19 cellular contexts compared by ENCODE assay signal in genomic region chr11:111366560-111367410, GRCh38. TPM values are rescaled to one million over a fixed set of nuclear protein-coding genes. Genes with fewer than 3 reads are reported as not detected.
DNase-seq lines count a peak whose midpoint lies in the region; ATAC-seq, FAIRE-seq and TF ChIP-seq lines count a peak whose summit lies in the region.
"Had no signal": no experiment of that assay in that cellular context is flagged by ENCODE, and none has a peak within 500 bp of the region (broad histone marks: within the 10 kb centered on the region; RNA-seq: fewer than 3 reads in every experiment).

No MANE protein-coding gene starts in this region.

- H4K20me1 ChIP-seq in DOHH2 (ENCODE audit: control insufficient read depth, insufficient read depth, low read depth, low read length), result peaks cover 82% of the 10 kb centered on the region

- H3K27ac ChIP-seq in DOHH2 (ENCODE audit: low read depth, low read length) (peak overlapping the region; percentile 41), pancreas (peak overlapping the region; percentile 18 to 82 (median 62))

- no peaks in the 10 kb centered on the region for H3K27me3 Mint-ChIP-seq in activated T-helper 1 cell treated with anti-CD3 and anti-CD28 coated beads, Interleukin-12 subunit alpha, Interleukin-12 subunit beta, Interleukin-2, Interleukin-4 antibody, amounts not matched to agents 30 ng/mL and 10 ng/mL and 1 ng/mL, durations not matched to agents 14 hours and 24 hours and 36 hours (ENCODE audit: insufficient read depth)
- H3K27me3 Mint-ChIP-seq: activated CD4-positive, alpha-beta memory T cell treated with anti-CD3 and anti-CD28 coated beads, Interleukin-2, amount 10 ng/mL, durations not matched to agents 7 days and 5 days; naive thymus-derived CD8-positive, alpha-beta T cell had no signal

- TF ChIP-seq CTCF in DOHH2 (IDR thresholded peaks at IDR 0.05; ENCODE audit: low read depth, low read length, poor library complexity, severe bottlenecking) (no peak), pancreas (IDR thresholded peaks at IDR 0.05) (no peak)

- H3K27me3 ChIP-seq in DOHH2 (ENCODE audit: control insufficient read depth, low read length) (no peaks in the 10 kb centered on the region), pancreas (no peaks in the 10 kb centered on the region)
- H3K27me3 ChIP-seq: ovary had no signal

- H3K4me1 Mint-ChIP-seq in activated T-helper 1 cell treated with anti-CD3 and anti-CD28 coated beads, Interleukin-12 subunit alpha, Interleukin-12 subunit beta, Interleukin-2, Interleukin-4 antibody, amounts not matched to agents 30 ng/mL and 10 ng/mL and 1 ng/mL, durations not matched to agents 14 hours and 24 hours and 36 hours (ENCODE audit: low read depth), result peaks cover 60% of the 10 kb centered on the region
- H3K4me1 Mint-ChIP-seq: CD8-positive, alpha-beta memory T cell had no signal

- no peak overlapping the region for H3K4me3 Mint-ChIP-seq in activated T-helper 1 cell treated with anti-CD3 and anti-CD28 coated beads, Interleukin-12 subunit alpha, Interleukin-12 subunit beta, Interleukin-2, Interleukin-4 antibody, amounts not matched to agents 30 ng/mL and 10 ng/mL and 1 ng/mL, durations not matched to agents 14 hours and 24 hours and 36 hours
- H3K4me3 Mint-ChIP-seq: activated CD4-positive, alpha-beta memory T cell treated with anti-CD3 and anti-CD28 coated beads, Interleukin-2, amount 10 ng/mL, durations not matched to agents 7 days and 5 days; CD8-positive, alpha-beta memory T cell had no signal

- WGBS in pancreas, 2 donors, result 91 to 98% methylated on average over 8 of the region's 8 CpGs

- H3K36me3 ChIP-seq in DOHH2 (ENCODE audit: control insufficient read depth, low read length) (peaks cover 99% of the 10 kb centered on the region), pancreas (no peaks in the 10 kb centered on the region)
- H3K36me3 ChIP-seq: ovary had no signal

- H3K9me3 Mint-ChIP-seq in activated T-helper 1 cell treated with anti-CD3 and anti-CD28 coated beads, Interleukin-12 subunit alpha, Interleukin-12 subunit beta, Interleukin-2, Interleukin-4 antibody, amounts not matched to agents 30 ng/mL and 10 ng/mL and 1 ng/mL, durations not matched to agents 14 hours and 24 hours and 36 hours, result peaks cover 6% of the 10 kb centered on the region
- H3K9me3 Mint-ChIP-seq: CD8-positive, alpha-beta memory T cell had no signal

- peaks cover 100% of the 10 kb centered on the region for H3K79me2 ChIP-seq in DOHH2 (ENCODE audit: control insufficient read depth, low read length)

- H3K27ac Mint-ChIP-seq in activated T-helper 1 cell treated with anti-CD3 and anti-CD28 coated beads, Interleukin-12 subunit alpha, Interleukin-12 subunit beta, Interleukin-2, Interleukin-4 antibody, amounts not matched to agents 30 ng/mL and 10 ng/mL and 1 ng/mL, durations not matched to agents 14 hours and 24 hours and 36 hours, result peak overlapping the region; percentile 69
- H3K27ac Mint-ChIP-seq: activated CD4-positive, alpha-beta memory T cell treated with anti-CD3 and anti-CD28 coated beads, Interleukin-2, amount 10 ng/mL, durations not matched to agents 7 days and 5 days; CD8-positive, alpha-beta memory T cell had no signal

- intact Hi-C loops in activated T-helper 1 cell treated with anti-CD3 and anti-CD28 coated beads, Interleukin-12 subunit alpha, Interleukin-12 subunit beta, Interleukin-2, Interleukin-4 antibody, amounts not matched to agents 30 ng/mL and 10 ng/mL and 1 ng/mL, durations not matched to agents 14 hours and 24 hours and 36 hours (cut with micrococcal nuclease), result no loop called here
- intact Hi-C loops in pancreas (cut with DNase I), result loop anchor here in 1 of 3 donors (10.0 kb wide), 1 partner anchor 58 kb away; no protein-coding TSS in a partner anchor

- no peak for DNase-seq in activated T-helper 1 cell treated with anti-CD3 and anti-CD28 coated beads, Interleukin-12 subunit alpha, Interleukin-12 subunit beta, Interleukin-2, Interleukin-4 antibody, amounts not matched to agents 30 ng/mL and 10 ng/mL and 1 ng/mL, durations not matched to agents 14 hours and 24 hours and 36 hours (ENCODE audit: low spot score)
- no peak for DNase-seq in pancreas
- no peak for DNase-seq in GM19240 (ENCODE audit: insufficient read length, low spot score)
- DNase-seq in NCI-H2029 treated with DMSO at 0.1 percent for 48 hours (lab: John Stamatoyannopoulos, UW), result no peak
- DNase-seq: activated CD4-positive, alpha-beta memory T cell treated with anti-CD3 and anti-CD28 coated beads, Interleukin-2, amount 10 ng/mL, durations not matched to agents 7 days and 5 days; activated CD4-positive, CD25-positive, alpha-beta regulatory T cell; CD8-positive, alpha-beta memory T cell; cortex of kidney; mesendoderm; naive thymus-derived CD8-positive, alpha-beta T cell; NCI-H510A treated with DMSO at 0.1 percent for 48 hours; ovary; stimulated activated CD4-positive, alpha-beta T cell treated with anti-CD3 and anti-CD28 coated beads, Interleukin-15, amount 100 ng/mL, for 24 hours had no signal

- peaks cover 57% of the 10 kb centered on the region for H3K36me3 Mint-ChIP-seq in activated T-helper 1 cell treated with anti-CD3 and anti-CD28 coated beads, Interleukin-12 subunit alpha, Interleukin-12 subunit beta, Interleukin-2, Interleukin-4 antibody, amounts not matched to agents 30 ng/mL and 10 ng/mL and 1 ng/mL, durations not matched to agents 14 hours and 24 hours and 36 hours (ENCODE audit: low read depth)
- H3K36me3 Mint-ChIP-seq: naive thymus-derived CD8-positive, alpha-beta T cell had no signal

- H3K4me3 ChIP-seq in DOHH2 (ENCODE audit: low read length) (0 out of 2 replicates have a peak overlapping the region, but pooled peaks have one; percentile 38), pancreas (no peak overlapping the region)
- H3K4me3 ChIP-seq: ovary had no signal

- TF ChIP-seq POLR2A in GM18505 (IDR thresholded peaks at IDR 0.05; ENCODE audit: borderline replicate concordance, extremely low read depth, insufficient read depth, insufficient read length), result peak; percentile 45

- H3K4me2 ChIP-seq in DOHH2 (ENCODE audit: low read length), result peak overlapping the region; percentile 93

- ATAC-seq in GM18505 (IDR thresholded peaks at IDR 0.05; ENCODE audit: unreplicated experiment), result no peak
- no peak for ATAC-seq in pancreas
- ATAC-seq in GM21515 (IDR thresholded peaks at IDR 0.05; ENCODE audit: unreplicated experiment), result no peak
- ATAC-seq: naive thymus-derived CD8-positive, alpha-beta T cell; sciatic nerve; SK-N-SH treated with all-trans-retinoic acid at 6 μM for 48 hours had no signal

- H3K9me3 ChIP-seq in DOHH2 (ENCODE audit: control insufficient read depth, insufficient read depth, low read length) (no peaks in the 10 kb centered on the region), pancreas (no peaks in the 10 kb centered on the region)
- H3K9me3 ChIP-seq: ovary had no signal

- H3F3A ChIP-seq in DOHH2 (ENCODE audit: control insufficient read depth, insufficient read depth), result peaks cover 34% of the 10 kb centered on the region

- no peak for FAIRE-seq in pancreas (lab: Jason Lieb, UNC)

- H3K4me1 ChIP-seq in DOHH2 (ENCODE audit: control insufficient read depth, low read length) (peaks cover 96% of the 10 kb centered on the region), pancreas (peaks cover 48 to 59% (median 54%) of the 10 kb centered on the region in 3 donors)

- no peaks in the 10 kb centered on the region for H3K9me2 ChIP-seq in DOHH2 (replicated peaks; ENCODE audit: control insufficient read depth, low read length)

RNA-seq across cellular contexts. Expression of gene POU2AF1, which starts 12.3 kb away (rescaled TPM):
- total RNA-seq in activated T-helper 1 cell treated with anti-CD3 and anti-CD28 coated beads, Interleukin-12 subunit alpha, Interleukin-12 subunit beta, Interleukin-2, Interleukin-4 antibody, amounts not matched to agents 30 ng/mL and 10 ng/mL and 1 ng/mL, durations not matched to agents 14 hours and 24 hours and 36 hours, result 80.7 and 81.0 TPM in 2 replicates
- 1 to 10 TPM in 1 of 6 donors, under 1 TPM in 5; 0.08 to 2.2 (median 0.41) TPM for total RNA-seq in pancreas
- polyA plus RNA-seq in pancreas, result under 1 TPM; 0.19 to 0.73 TPM
- total RNA-seq: H4 had no signal
- polyA plus RNA-seq: CD8-positive, alpha-beta memory T cell had no signal

Comparison
In these comparisons a context has a peak if more than half of its experiments do, and no peak if none do; other contexts are left out.
1. RNA of gene POU2AF1, which starts 12.3 kb away (total RNA-seq): 80.7 to 81.0 TPM in activated T-helper 1 cell treated with anti-CD3 and anti-CD28 coated beads, Interleukin-12 subunit alpha, Interleukin-12 subunit beta, Interleukin-2, Interleukin-4 antibody, amounts not matched to agents 30 ng/mL and 10 ng/mL and 1 ng/mL, durations not matched to agents 14 hours and 24 hours and 36 hours; 0.08 to 2.2 TPM in pancreas; every median in the first group is over 10 times any median in the second.